Comparison of ENCODE assay signal across 8 cellular contexts in genomic region chr14:61696753-61697318, GRCh38. TPM values are rescaled to one million over a fixed set of nuclear protein-coding genes. Genes with fewer than 3 reads are reported as not detected.
DNase-seq lines count a peak whose midpoint lies in the region; ATAC-seq and TF ChIP-seq lines count a peak whose summit lies in the region.

No MANE protein-coding gene starts in this region.

- intact Hi-C loops in Calu3 (cut with micrococcal nuclease; ENCODE audit: unreplicated experiment): loop anchor here (5.0 kb wide), 1 partner anchor 55 kb away; no protein-coding TSS in a partner anchor

- H3K9me3 Mint-ChIP-seq in Calu3 (ENCODE audit: low read depth, unreplicated experiment): no peaks in the 10 kb centered on the region
- H3K9me3 Mint-ChIP-seq in endodermal cell: no peaks in the 10 kb centered on the region

- H3K4me3 Mint-ChIP-seq in Calu3 (ENCODE audit: low read depth, unreplicated experiment) (peak overlapping the region; percentile 89), endodermal cell (peak overlapping the region; percentile 96)

- DNase-seq in Calu3: no peak
- peak; percentile 15 for DNase-seq in NB4 (ENCODE audit: low read depth)
- no peak for DNase-seq in endodermal cell
- no peak for DNase-seq in CD1c-positive myeloid dendritic cell (ENCODE audit: extremely low spot score)
- DNase-seq in cerebellar cortex (ENCODE audit: low spot score): no peak
- DNase-seq in stimulated activated CD4-positive, alpha-beta T cell treated with anti-CD3 and anti-CD28 coated beads, Interleukin-4, amount 100 ng/mL, for 1 hour: no peak

- H3K27ac Mint-ChIP-seq in Calu3 (ENCODE audit: unreplicated experiment) (peak overlapping the region; percentile 93), endodermal cell (peak overlapping the region; percentile 99)

- H3K27me3 ChIP-seq in endodermal cell (ENCODE audit: control insufficient read depth, insufficient read depth, low read length, poor library complexity, severe bottlenecking): no peaks in the 10 kb centered on the region
- H3K27me3 ChIP-seq in neuron (ENCODE audit: insufficient read depth, low read length): no peaks in the 10 kb centered on the region

- WGBS in endodermal cell (ENCODE audit: insufficient coverage in 1 of 2, insufficient read length in 1 of 2), 2 experiments: 11% methylated on average over 2 of the region's 5 CpGs; no CpG with 5 or more reads in 1 of the 2 experiments

- TF ChIP-seq CTCF in Calu3 (IDR thresholded peaks at IDR 0.05; ENCODE audit: unreplicated experiment) (no peak), NB4 (IDR thresholded peaks at IDR 0.05; ENCODE audit: low read depth, low read length) (no peak), endodermal cell (conservative IDR thresholded peaks at IDR 0.05) (no peak)

- CTCF ChIA-PET in Calu3 (lab: Charles Lee): no interaction called here

- TSS peak; percentile 30 for BruUV-seq in Calu3 (replicated peaks; lab: Mats Ljungman, UMichigan)

- H3K27me3 Mint-ChIP-seq in Calu3 (ENCODE audit: unreplicated experiment): no peaks in the 10 kb centered on the region
- H3K27me3 Mint-ChIP-seq in endodermal cell (ENCODE audit: insufficient read depth): no peaks in the 10 kb centered on the region

- no peak overlapping the region for H2AFZ ChIP-seq in neuron (ENCODE audit: low read depth, low read length)

- peaks cover 10% of the 10 kb centered on the region for H3K4me1 Mint-ChIP-seq in Calu3 (ENCODE audit: low read depth, unreplicated experiment)
- H3K4me1 Mint-ChIP-seq in endodermal cell: peaks cover 42% of the 10 kb centered on the region

- H3K9me3 ChIP-seq in endodermal cell (ENCODE audit: control insufficient read depth, low read length) (no peaks in the 10 kb centered on the region), neuron (ENCODE audit: low read length) (no peaks in the 10 kb centered on the region)

- ATAC-seq in GM21360 (IDR thresholded peaks at IDR 0.05; ENCODE audit: unreplicated experiment): no peak

- no peak for TF ChIP-seq POLR2A in NB4 (IDR thresholded peaks at IDR 0.05; ENCODE audit: extremely low read depth, insufficient read length)

- H3K36me3 Mint-ChIP-seq in Calu3 (ENCODE audit: insufficient read depth, unreplicated experiment) (peaks cover 69% of the 10 kb centered on the region), endodermal cell (ENCODE audit: low read depth) (no peaks in the 10 kb centered on the region)

- peak overlapping the region; percentile 86 for H3K9ac ChIP-seq in endodermal cell (ENCODE audit: extremely low read depth, low read length, poor library complexity, severe bottlenecking)

- H3K27ac ChIP-seq in endodermal cell (ENCODE audit: low read depth, low read length): no peak overlapping the region

- peak overlapping the region; percentile 84 for H3K4me3 ChIP-seq in NB4 (ENCODE audit: low read depth, low read length)
- peak overlapping the region; percentile 97 for H3K4me3 ChIP-seq in endodermal cell (ENCODE audit: low read length)
- peak overlapping the region; percentile 73 for H3K4me3 ChIP-seq in neuron (ENCODE audit: low read length)

- H3K4me1 ChIP-seq in endodermal cell (ENCODE audit: control insufficient read depth, insufficient read depth, low read length) (peaks cover 3% of the 10 kb centered on the region), neuron (ENCODE audit: insufficient read depth, low read length) (peaks cover 26% of the 10 kb centered on the region)

- H3K36me3 ChIP-seq in endodermal cell (ENCODE audit: control insufficient read depth, insufficient read depth, low read length): no peaks in the 10 kb centered on the region
- no peaks in the 10 kb centered on the region for H3K36me3 ChIP-seq in neuron (ENCODE audit: insufficient read depth, low read length)

RNA-seq across cellular contexts. Expression of gene HIF1A, which starts 1.5 kb away (rescaled TPM):
- total RNA-seq in Calu3 (2022) (213 and 229 TPM in 2 replicates), endodermal cell (100 to 1,000 TPM; 201 to 227 TPM)
- 166 TPM for polyA plus RNA-seq in endodermal cell (2013, experiment 1 of 2)
- 178 TPM for polyA plus RNA-seq in endodermal cell (2013, experiment 2 of 2)
